ENCODE assay signal across 28 cellular contexts in genomic region chr1:116228501-116228900, GRCh38.
DNase-seq lines count a peak whose midpoint lies in the region; ATAC-seq and TF ChIP-seq lines count a peak whose summit lies in the region.
"Had no signal": no experiment of that assay in that cellular context is flagged by ENCODE, and none has a peak within 500 bp of the region (broad histone marks: within the 10 kb centered on the region; RNA-seq: fewer than 3 reads in every experiment).

No MANE protein-coding gene starts in this region.

- H3K36me3 Mint-ChIP-seq in stimulated activated naive B cell treated with anti-CD40 and anti-IgM and Interleukin-4, amounts not matched to agents 10 μg/mL and 1 μg/mL and 100 μg/mL, for 72 hours: no peaks in the 10 kb centered on the region
- H3K36me3 Mint-ChIP-seq in activated naive CD4-positive, alpha-beta T cell treated with anti-CD3 and anti-CD28 coated beads, Interleukin-2, amount 50 U/mL, for 72 hours: no peaks in the 10 kb centered on the region
- H3K36me3 Mint-ChIP-seq: brain; CD4-positive, alpha-beta memory T cell had no signal

- peak overlapping the region; percentile 1 for H3K27ac Mint-ChIP-seq in stimulated activated naive B cell treated with anti-CD40 and anti-IgM and Interleukin-4, amounts not matched to agents 10 μg/mL and 1 μg/mL and 100 μg/mL, for 72 hours
- no peak overlapping the region for H3K27ac Mint-ChIP-seq in activated naive CD4-positive, alpha-beta T cell treated with anti-CD3 and anti-CD28 coated beads, Interleukin-2, amount 50 U/mL, for 72 hours
- H3K27ac Mint-ChIP-seq: activated naive CD4-positive, alpha-beta T cell treated with anti-CD3 and anti-CD28 coated beads for 36 hours; activated T-cell treated with anti-CD3 and anti-CD28 coated beads, Interleukin-2, amount 50 U/mL, for 72 hours; brain; CD4-positive, alpha-beta memory T cell; nephron progenitor cell; T-helper 17 cell had no signal

- H3K36me3 ChIP-seq in HEK293 (ENCODE audit: control insufficient read depth in 2 of 2, insufficient read depth in 1 of 2, low read length in 2 of 2): no peaks in the 10 kb centered on the region

- ATAC-seq in stimulated activated naive B cell treated with anti-CD40 and anti-IgM and Interleukin-4, amounts not matched to agents 10 μg/mL and 1 μg/mL and 100 μg/mL, for 72 hours (replicated peaks): peak; percentile 58 to 63
- no peak for ATAC-seq in activated naive CD4-positive, alpha-beta T cell treated with anti-CD3 and anti-CD28 coated beads, Interleukin-2, amount 50 U/mL, for 72 hours
- ATAC-seq in HG03135 (IDR thresholded peaks at IDR 0.05; ENCODE audit: unreplicated experiment): no peak
- ATAC-seq in GM19035 (IDR thresholded peaks at IDR 0.05; ENCODE audit: unreplicated experiment): no peak
- ATAC-seq: activated T-cell treated with anti-CD3 and anti-CD28 coated beads, Interleukin-2, amount 50 U/mL, for 72 hours; left cardiac atrium; stimulated activated naive CD8-positive, alpha-beta T cell treated with anti-CD3 and anti-CD28 coated beads, Interleukin-15, amount 100 ng/mL, for 72 hours; T-helper 17 cell had no signal

- TF ChIP-seq CTCF in HEK293 (tag by site-specific recombination; IDR thresholded peaks at IDR 0.05): no peak

- no peaks in the 10 kb centered on the region for H3K9me3 ChIP-seq in HEK293 (ENCODE audit: control insufficient read depth, insufficient read depth, low read depth, low read length)

- H3K4me1 Mint-ChIP-seq in stimulated activated naive B cell treated with anti-CD40 and anti-IgM and Interleukin-4, amounts not matched to agents 10 μg/mL and 1 μg/mL and 100 μg/mL, for 72 hours: peaks cover 31 to 49% of the 10 kb centered on the region in 2 donors

- H3K27me3 Mint-ChIP-seq in stimulated activated naive B cell treated with anti-CD40 and anti-IgM and Interleukin-4, amounts not matched to agents 10 μg/mL and 1 μg/mL and 100 μg/mL, for 72 hours: peaks cover 9 to 12% of the 10 kb centered on the region in 2 donors
- H3K27me3 Mint-ChIP-seq: brain; CD4-positive, alpha-beta memory T cell; stimulated activated naive CD8-positive, alpha-beta T cell treated with anti-CD3 and anti-CD28 coated beads, Interleukin-15, amount 100 ng/mL, for 72 hours had no signal

- DNase-seq in SKM-1 treated with dmso at 0.1 percent for 144 hours (lab: John Stamatoyannopoulos, UW; ENCODE audit: unreplicated experiment) (peak; percentile 74), SKM-1 (lab: John Stamatoyannopoulos, UW; ENCODE audit: unreplicated experiment) (no peak), NCI-H526 treated with DMSO at 0.1 percent for 48 hours (lab: John Stamatoyannopoulos, UW) (peak; percentile 98)
- DNase-seq in stimulated activated naive B cell treated with anti-CD40 and anti-IgM and Interleukin-4, amounts not matched to agents 10 μg/mL and 1 μg/mL and 100 μg/mL, for 72 hours: no peak
- DNase-seq in activated naive CD4-positive, alpha-beta T cell treated with anti-CD3 and anti-CD28 coated beads, Interleukin-2, amount 50 U/mL, for 72 hours (ENCODE audit: low spot score in 2 of 2): no peak
- DNase-seq: activated CD4-positive, alpha-beta T cell treated with anti-CD3 and anti-CD28 coated beads, Interleukin-2, amount 50 U/mL, for 1 hour; activated naive CD4-positive, alpha-beta T cell treated with anti-CD3 and anti-CD28 coated beads for 36 hours; activated T-cell treated with anti-CD3 and anti-CD28 coated beads, Interleukin-2, amount 50 U/mL, for 72 hours; CD4-positive, alpha-beta memory T cell; cerebellar nuclear complex; DMS 273 treated with DMSO at 0.1 percent for 48 hours; dorsolateral prefrontal cortex; HCEC 1CT; left cardiac atrium; mammary epithelial cell; NCI-H1048; NCI-H187 treated with DMSO at 0.1 percent for 48 hours; nephron progenitor cell; RPMI8226; stimulated activated naive CD8-positive, alpha-beta T cell treated with anti-CD3 and anti-CD28 coated beads, Interleukin-15, amount 100 ng/mL, for 72 hours; T-helper 17 cell had no signal

- POLR2A ChIA-PET in HEK293 (lab: Yijun Ruan, JAX): no interaction called here

- no peak overlapping the region for H3K4me3 Mint-ChIP-seq in stimulated activated naive B cell treated with anti-CD40 and anti-IgM and Interleukin-4, amounts not matched to agents 10 μg/mL and 1 μg/mL and 100 μg/mL, for 72 hours
- H3K4me3 Mint-ChIP-seq: activated naive CD4-positive, alpha-beta T cell treated with anti-CD3 and anti-CD28 coated beads for 36 hours; activated T-cell treated with anti-CD3 and anti-CD28 coated beads, Interleukin-2, amount 50 U/mL, for 72 hours; brain; CD4-positive, alpha-beta memory T cell; nephron progenitor cell; stimulated activated naive CD8-positive, alpha-beta T cell treated with anti-CD3 and anti-CD28 coated beads, Interleukin-15, amount 100 ng/mL, for 72 hours; T-helper 17 cell had no signal

- CTCF ChIA-PET in HEK293 (lab: Yijun Ruan, JAX): no interaction called here

- no peak overlapping the region for H3K4me3 ChIP-seq in HEK293 (ENCODE audit: low read depth, low read length)
- H3K4me3 ChIP-seq: dorsolateral prefrontal cortex, hepatocyte had no signal

- no peaks in the 10 kb centered on the region for H3K4me1 ChIP-seq in HEK293 (ENCODE audit: control insufficient read depth, insufficient read depth, low read length)

- H3K27ac ChIP-seq in HEK293 (ENCODE audit: extremely low read depth, low read depth, low read length): no peak overlapping the region
- H3K27ac ChIP-seq: dorsolateral prefrontal cortex, hepatocyte, KMS-11, VCaP had no signal

- no peaks in the 10 kb centered on the region for H3K9me3 Mint-ChIP-seq in stimulated activated naive B cell treated with anti-CD40 and anti-IgM and Interleukin-4, amounts not matched to agents 10 μg/mL and 1 μg/mL and 100 μg/mL, for 72 hours
- H3K9me3 Mint-ChIP-seq in activated naive CD4-positive, alpha-beta T cell treated with anti-CD3 and anti-CD28 coated beads, Interleukin-2, amount 50 U/mL, for 72 hours: no peaks in the 10 kb centered on the region
- H3K9me3 Mint-ChIP-seq: activated naive CD4-positive, alpha-beta T cell treated with anti-CD3 and anti-CD28 coated beads for 36 hours; activated T-cell treated with anti-CD3 and anti-CD28 coated beads, Interleukin-2, amount 50 U/mL, for 72 hours; brain; CD4-positive, alpha-beta memory T cell; nephron progenitor cell; stimulated activated naive CD8-positive, alpha-beta T cell treated with anti-CD3 and anti-CD28 coated beads, Interleukin-15, amount 100 ng/mL, for 72 hours had no signal

TF ChIP-seq in HEK293, 187 proteins besides CTCF, POLR2A, EP300 and RAD21:
- no peak for TF ChIP-seq GLIS1 (tag by site-specific recombination; IDR thresholded peaks at IDR 0.05)
- TF ChIP-seq ZFHX2 (tag by site-specific recombination; conservative IDR thresholded peaks at IDR 0.05): 0 out of 2 replicates have a peak, but pooled peaks have one; percentile 13
TF ChIP-seq in HEK293: peak in this region for 1.

Comparison
In these comparisons a context has a peak if more than half of its experiments do, and no peak if none do; other contexts are left out.
1. DNase-seq: peak in SKM-1 treated with dmso at 0.1 percent for 144 hours (single experiment) and NCI-H526 treated with DMSO at 0.1 percent for 48 hours (single experiment); none in SKM-1 (single experiment), stimulated activated naive B cell treated with anti-CD40 and anti-IgM and Interleukin-4, amounts not matched to agents 10 μg/mL and 1 μg/mL and 100 μg/mL, for 72 hours (single experiment) and activated naive CD4-positive, alpha-beta T cell treated with anti-CD3 and anti-CD28 coated beads, Interleukin-2, amount 50 U/mL, for 72 hours (0 of 2).
2. ATAC-seq: peak in stimulated activated naive B cell treated with anti-CD40 and anti-IgM and Interleukin-4, amounts not matched to agents 10 μg/mL and 1 μg/mL and 100 μg/mL, for 72 hours (2 of 2); none in activated naive CD4-positive, alpha-beta T cell treated with anti-CD3 and anti-CD28 coated beads, Interleukin-2, amount 50 U/mL, for 72 hours (0 of 2), HG03135 (single experiment) and GM19035 (single experiment).